Comparison of ENCODE assay signal across 1 cellular context in the genomic region with DNA sequence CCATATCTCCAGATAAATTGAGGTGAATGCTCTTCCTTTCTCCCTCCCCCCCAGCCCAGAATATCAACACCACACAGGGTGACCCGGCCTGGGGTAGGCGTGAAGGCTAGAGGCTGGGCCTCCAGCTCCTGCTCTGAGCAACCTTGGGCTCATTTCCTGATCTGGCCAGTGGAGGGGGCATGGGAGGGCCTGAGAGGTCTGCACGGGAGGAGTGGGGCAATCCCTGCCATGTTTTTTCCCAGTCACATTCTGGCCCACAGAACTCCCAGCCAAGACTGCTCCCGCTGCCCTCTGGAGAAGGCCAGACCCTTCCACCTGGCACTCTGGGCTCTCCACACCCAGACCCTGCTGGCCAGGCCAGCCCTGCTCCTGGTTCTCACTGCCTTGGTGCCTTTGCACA.
TF ChIP-seq lines count a peak whose summit lies in the region.

No MANE protein-coding gene starts in this region.

TF ChIP-seq in HCT116, 20 proteins besides CTCF, POLR2A, EP300 and RAD21 (continued from another document):
- TF ChIP-seq, protein P1, sequence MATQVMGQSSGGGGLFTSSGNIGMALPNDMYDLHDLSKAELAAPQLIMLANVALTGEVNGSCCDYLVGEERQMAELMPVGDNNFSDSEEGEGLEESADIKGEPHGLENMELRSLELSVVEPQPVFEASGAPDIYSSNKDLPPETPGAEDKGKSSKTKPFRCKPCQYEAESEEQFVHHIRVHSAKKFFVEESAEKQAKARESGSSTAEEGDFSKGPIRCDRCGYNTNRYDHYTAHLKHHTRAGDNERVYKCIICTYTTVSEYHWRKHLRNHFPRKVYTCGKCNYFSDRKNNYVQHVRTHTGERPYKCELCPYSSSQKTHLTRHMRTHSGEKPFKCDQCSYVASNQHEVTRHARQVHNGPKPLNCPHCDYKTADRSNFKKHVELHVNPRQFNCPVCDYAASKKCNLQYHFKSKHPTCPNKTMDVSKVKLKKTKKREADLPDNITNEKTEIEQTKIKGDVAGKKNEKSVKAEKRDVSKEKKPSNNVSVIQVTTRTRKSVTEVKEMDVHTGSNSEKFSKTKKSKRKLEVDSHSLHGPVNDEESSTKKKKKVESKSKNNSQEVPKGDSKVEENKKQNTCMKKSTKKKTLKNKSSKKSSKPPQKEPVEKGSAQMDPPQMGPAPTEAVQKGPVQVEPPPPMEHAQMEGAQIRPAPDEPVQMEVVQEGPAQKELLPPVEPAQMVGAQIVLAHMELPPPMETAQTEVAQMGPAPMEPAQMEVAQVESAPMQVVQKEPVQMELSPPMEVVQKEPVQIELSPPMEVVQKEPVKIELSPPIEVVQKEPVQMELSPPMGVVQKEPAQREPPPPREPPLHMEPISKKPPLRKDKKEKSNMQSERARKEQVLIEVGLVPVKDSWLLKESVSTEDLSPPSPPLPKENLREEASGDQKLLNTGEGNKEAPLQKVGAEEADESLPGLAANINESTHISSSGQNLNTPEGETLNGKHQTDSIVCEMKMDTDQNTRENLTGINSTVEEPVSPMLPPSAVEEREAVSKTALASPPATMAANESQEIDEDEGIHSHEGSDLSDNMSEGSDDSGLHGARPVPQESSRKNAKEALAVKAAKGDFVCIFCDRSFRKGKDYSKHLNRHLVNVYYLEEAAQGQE (IDR thresholded peaks at IDR 0.05; ENCODE audit: low read depth) = no peak
